In the genomic region with DNA sequence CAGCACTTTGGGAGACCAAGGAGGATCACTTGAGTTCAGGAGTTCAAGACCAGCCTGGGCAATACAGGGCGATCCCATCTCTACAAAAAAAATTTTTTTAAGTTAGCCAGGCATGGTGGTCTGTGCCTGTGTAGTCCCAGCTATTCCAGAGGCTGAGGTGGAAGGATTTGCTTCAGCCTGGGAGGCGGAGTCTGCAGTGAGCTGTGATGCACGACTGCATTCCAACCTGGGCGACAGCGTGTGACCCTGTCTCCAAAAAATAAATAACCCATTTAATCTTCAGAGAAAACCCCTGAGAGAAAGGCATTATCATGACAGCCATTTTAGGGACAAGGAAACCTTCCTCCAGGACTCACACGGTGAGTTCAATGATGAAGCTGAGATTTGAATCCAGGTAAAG, we compare ENCODE assay signal across 11 cellular contexts. TPM values are rescaled to one million over a fixed set of nuclear protein-coding genes. Genes with fewer than 3 reads are reported as not detected.
"Had no signal": no experiment of that assay in that cellular context is flagged by ENCODE, and none has a peak within 500 bp of the region (broad histone marks: within the 10 kb centered on the region; RNA-seq: fewer than 3 reads in every experiment).

No MANE protein-coding gene starts in this region.

- H3K4me3 ChIP-seq: GM23248, K562 had no signal

- ATAC-seq: HepG2, K562 had no signal

- H3K27ac ChIP-seq: GM23248, HL-60 had no signal

- H3K9ac ChIP-seq: GM23248 had no signal

- H2AFZ ChIP-seq: GM23248 had no signal

- DNase-seq: GM23248, GOT3, H9, HCEC 1CT, HFFc6, IMR-90, KG1 had no signal

RNA-seq across cellular contexts. Expression of a gene that starts 43.7 kb away (rescaled TPM):
- total RNA-seq: GM23248, HepG2, HFFc6, HT1080, K562 had no signal
